Comparison of ENCODE assay signal across 31 cellular contexts in the genomic region with DNA sequence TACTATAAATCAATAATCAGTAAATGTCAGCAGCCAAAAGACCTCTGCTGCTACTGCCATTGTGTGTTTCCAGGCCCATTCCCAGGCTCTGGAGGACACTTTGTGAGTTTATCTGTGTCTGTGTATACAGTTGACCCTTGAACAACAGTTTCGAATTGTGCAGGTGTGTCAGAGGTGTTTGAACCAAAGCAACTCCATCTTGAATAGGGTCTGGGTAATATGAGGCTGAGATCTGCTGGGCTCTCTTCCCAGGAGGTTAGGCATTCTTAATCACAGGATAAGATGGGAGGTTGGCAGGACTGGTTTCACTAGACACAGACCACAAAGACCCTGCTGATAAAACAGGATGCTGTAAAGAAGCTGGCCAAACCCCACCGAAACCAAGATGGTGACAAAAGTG.
"Had no signal": no experiment of that assay in that cellular context is flagged by ENCODE, and none has a peak within 500 bp of the region (broad histone marks: within the 10 kb centered on the region; RNA-seq: fewer than 3 reads in every experiment).

No MANE protein-coding gene starts in this region.

- H3K4me3 ChIP-seq: ascending aorta, cardiac muscle cell, MG63, Peyer's patch, SJSA1 had no signal

- ATAC-seq: PC-3 had no signal

- H3K9me3 ChIP-seq: ascending aorta, MG63, Peyer's patch, SJSA1, SK-N-SH had no signal

- H3K9me2 ChIP-seq: SK-N-SH had no signal

- H3K27me3 Mint-ChIP-seq: activated CD4-positive, alpha-beta T cell treated with anti-CD3 and anti-CD28 coated beads, Interleukin-2, amount 10 ng/mL, durations not matched to agents 24 days and 14 days; activated naive CD8-positive, alpha-beta T cell treated with anti-CD3 and anti-CD28 coated beads, Interleukin-2, amount 10 ng/mL, durations not matched to agents 7 days and 5 days; central memory CD8-positive, alpha-beta T cell had no signal

- H3K9me3 Mint-ChIP-seq: activated CD4-positive, alpha-beta T cell treated with anti-CD3 and anti-CD28 coated beads, Interleukin-2, amount 10 ng/mL, durations not matched to agents 24 days and 14 days; activated naive CD4-positive, alpha-beta T cell treated with anti-CD3 and anti-CD28 coated beads, Interleukin-2, amount 10 ng/mL, durations not matched to agents 7 days and 5 days; activated naive CD8-positive, alpha-beta T cell treated with anti-CD3 and anti-CD28 coated beads, Interleukin-2, amount 10 ng/mL, durations not matched to agents 7 days and 5 days; central memory CD8-positive, alpha-beta T cell; T-helper 1 cell treated with Interleukin-12 subunit alpha and Interleukin-12 subunit beta and Interleukin-4 antibody, amounts not matched to agents 30 μg/mL and 1 μg/mL, for 36 hours; T-helper 2 cell treated with Interferon-gamma antibody and Interleukin-4, amounts not matched to agents 5 μg/mL and 100 μg/mL, for 36 hours had no signal

- H3K4me3 Mint-ChIP-seq: activated CD4-positive, alpha-beta T cell treated with anti-CD3 and anti-CD28 coated beads, Interleukin-2, amount 10 ng/mL, durations not matched to agents 24 days and 14 days; activated naive CD4-positive, alpha-beta T cell treated with anti-CD3 and anti-CD28 coated beads, Interleukin-2, amount 10 ng/mL, durations not matched to agents 7 days and 5 days; activated naive CD8-positive, alpha-beta T cell treated with anti-CD3 and anti-CD28 coated beads, Interleukin-2, amount 10 ng/mL, durations not matched to agents 7 days and 5 days; T-helper 1 cell treated with Interleukin-12 subunit alpha and Interleukin-12 subunit beta and Interleukin-4 antibody, amounts not matched to agents 30 μg/mL and 1 μg/mL, for 36 hours; T-helper 2 cell treated with Interferon-gamma antibody and Interleukin-4, amounts not matched to agents 5 μg/mL and 100 μg/mL, for 36 hours had no signal

- H3K9ac ChIP-seq: SK-N-SH had no signal

- H3K4me2 ChIP-seq: SK-N-SH had no signal

- H3K27ac Mint-ChIP-seq: activated CD4-positive, alpha-beta T cell treated with anti-CD3 and anti-CD28 coated beads, Interleukin-2, amount 10 ng/mL, durations not matched to agents 24 days and 14 days; activated naive CD4-positive, alpha-beta T cell treated with anti-CD3 and anti-CD28 coated beads, Interleukin-2, amount 10 ng/mL, durations not matched to agents 7 days and 5 days; activated naive CD8-positive, alpha-beta T cell treated with anti-CD3 and anti-CD28 coated beads, Interleukin-2, amount 10 ng/mL, durations not matched to agents 7 days and 5 days; T-helper 1 cell treated with Interleukin-12 subunit alpha and Interleukin-12 subunit beta and Interleukin-4 antibody, amounts not matched to agents 30 μg/mL and 1 μg/mL, for 36 hours; T-helper 2 cell treated with Interferon-gamma antibody and Interleukin-4, amounts not matched to agents 5 μg/mL and 100 μg/mL, for 36 hours had no signal

- H3K27me3 ChIP-seq: ascending aorta, cardiac muscle cell, MG63, Peyer's patch, SJSA1 had no signal

- DNase-seq: activated CD4-positive, alpha-beta T cell treated with anti-CD3 and anti-CD28 coated beads, Interleukin-2, amount 10 ng/mL, durations not matched to agents 24 days and 14 days; activated CD4-positive, alpha-beta T cell treated with anti-CD3 and anti-CD28 coated beads, Interleukin-2, amount 50 U/mL, for 4 hours; activated CD8-positive, alpha-beta memory T cell treated with anti-CD3 and anti-CD28 coated beads, Interleukin-2, amount 50 U/mL, for 4 hours; activated naive CD4-positive, alpha-beta T cell treated with anti-CD3 and anti-CD28 coated beads, Interleukin-2, amount 10 ng/mL, durations not matched to agents 7 days and 5 days; activated naive CD8-positive, alpha-beta T cell treated with anti-CD3 and anti-CD28 coated beads, Interleukin-2, amount 10 ng/mL, durations not matched to agents 7 days and 5 days; activated T-cell treated with anti-CD3 and anti-CD28 coated beads for 4 hours; activated T-cell treated with anti-CD3 and anti-CD28 coated beads, Interleukin-2, amount 50 U/mL, for 48 hours; amygdala; Karpas-422; MG63; NCI-H1048; NCI-H1105 treated with DMSO at 0.1 percent for 48 hours; NCI-H1436; NCI-H1694; NCI-H1930; NCI-H2081 treated with DMSO at 0.1 percent for 48 hours; NCI-H226; NCI-H526; NCI-H748 treated with DMSO at 0.1 percent for 48 hours; NK-92 treated with Interleukin-12 subunit alpha and Interleukin-12 subunit beta, amount 100 ng/mL, for 24 hours; PC-3; Peyer's patch; RPMI8226; SHP77 treated with DMSO at 0.1 percent for 48 hours; SK-N-SH had no signal

- H3K36me3 ChIP-seq: ascending aorta, cardiac muscle cell, Peyer's patch had no signal
